ENCODE assay signal across 18 cellular contexts in the genomic region with DNA sequence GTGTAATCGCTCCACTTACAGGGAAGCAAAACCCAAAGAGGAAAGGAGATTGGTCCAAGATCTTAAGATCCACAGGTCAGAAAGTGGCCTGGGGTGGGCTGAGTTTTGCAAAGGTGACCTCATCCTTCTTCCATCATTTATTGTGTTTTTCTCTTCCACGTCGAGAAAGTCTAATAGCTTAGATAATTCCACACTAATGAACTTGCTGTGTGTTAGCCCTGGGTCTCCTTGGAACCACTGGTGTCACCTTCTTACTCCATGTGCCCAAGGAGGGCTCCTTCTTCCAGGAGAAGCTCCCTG.
"Had no signal": no experiment of that assay in that cellular context is flagged by ENCODE, and none has a peak within 500 bp of the region (broad histone marks: within the 10 kb centered on the region; RNA-seq: fewer than 3 reads in every experiment).

No MANE protein-coding gene starts in this region.

- H3K79me2 ChIP-seq: parathyroid adenoma had no signal

- H3K9ac ChIP-seq: parathyroid adenoma had no signal

- H3K9me3 Mint-ChIP-seq: natural killer cell; stimulated activated memory B cell treated with anti-CD40 and anti-IgM and Interleukin-4, amounts not matched to agents 10 μg/mL and 1 μg/mL and 100 μg/mL, for 72 hours had no signal

- ATAC-seq: left lobe of liver; natural killer cell; sciatic nerve; stimulated activated memory B cell treated with anti-CD40 and anti-IgM and Interleukin-4, amounts not matched to agents 10 μg/mL and 1 μg/mL and 100 μg/mL, for 72 hours; stimulated activated naive CD8-positive, alpha-beta T cell treated with anti-CD3 and anti-CD28 coated beads, Interleukin-15, Interleukin-2, amounts not matched to agents 100 U/mL and 50 U/mL, for 24 hours had no signal

- H3K27me3 ChIP-seq: vagina had no signal

- H3K27ac Mint-ChIP-seq: immature natural killer cell; memory B cell; natural killer cell; progenitor cell of endocrine pancreas; stimulated activated memory B cell treated with anti-CD40 and anti-IgM and Interleukin-4, amounts not matched to agents 10 μg/mL and 1 μg/mL and 100 μg/mL, for 72 hours had no signal

- H2AFZ ChIP-seq: parathyroid adenoma had no signal

- H3K9me3 ChIP-seq: esophagus muscularis mucosa, transverse colon, vagina had no signal

- H3K27ac ChIP-seq: esophagus muscularis mucosa, parathyroid adenoma, transverse colon, vagina had no signal

- H3K36me3 Mint-ChIP-seq: memory B cell; stimulated activated memory B cell treated with anti-CD40 and anti-IgM and Interleukin-4, amounts not matched to agents 10 μg/mL and 1 μg/mL and 100 μg/mL, for 72 hours had no signal

- H3K36me3 ChIP-seq: esophagus muscularis mucosa, transverse colon, vagina had no signal

- H3K4me1 ChIP-seq: parathyroid adenoma, vagina had no signal

- DNase-seq: effector CD8-positive, alpha-beta T cell; foreskin melanocyte; immature natural killer cell; islet precursor cell; natural killer cell; stimulated activated CD4-positive, alpha-beta T cell treated with anti-CD3 and anti-CD28 coated beads, Interleukin-2, amount 100 ng/mL, for 24 hours; stimulated activated CD4-positive, alpha-beta T cell treated with anti-CD3 and anti-CD28 coated beads, Interleukin-4, amount 100 ng/mL, for 4 hours; stimulated activated naive CD8-positive, alpha-beta T cell treated with anti-CD3 and anti-CD28 coated beads, Interleukin-15, Interleukin-2, amounts not matched to agents 100 U/mL and 50 U/mL, for 24 hours; transverse colon had no signal

- H3K4me3 ChIP-seq: esophagus muscularis mucosa, lung, transverse colon, vagina had no signal

- H3K4me3 Mint-ChIP-seq: immature natural killer cell; memory B cell; natural killer cell; stimulated activated memory B cell treated with anti-CD40 and anti-IgM and Interleukin-4, amounts not matched to agents 10 μg/mL and 1 μg/mL and 100 μg/mL, for 72 hours had no signal

- H3K4me1 Mint-ChIP-seq: immature natural killer cell; memory B cell; stimulated activated memory B cell treated with anti-CD40 and anti-IgM and Interleukin-4, amounts not matched to agents 10 μg/mL and 1 μg/mL and 100 μg/mL, for 72 hours had no signal
